15 cellular contexts compared by ENCODE assay signal in the genomic region with DNA sequence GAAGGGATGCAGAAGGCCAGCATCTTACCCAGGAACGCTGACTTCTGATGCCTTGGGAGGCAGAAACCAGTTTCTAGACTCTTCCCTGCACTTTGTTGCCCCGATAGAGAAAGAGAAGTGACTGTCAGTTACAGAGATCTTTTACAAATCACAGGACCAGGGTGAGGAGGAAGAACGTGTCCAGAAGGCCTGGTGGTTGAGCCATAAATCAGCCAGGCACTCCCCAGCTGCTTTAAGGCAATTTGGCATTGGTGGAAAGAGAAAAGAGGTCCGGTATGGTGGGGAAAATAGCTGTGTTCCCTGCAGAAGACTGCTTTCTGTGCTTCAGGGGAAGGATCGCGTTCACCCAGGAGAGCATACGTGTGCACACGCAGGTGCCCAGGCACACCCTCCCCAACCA.
"Had no signal": no experiment of that assay in that cellular context is flagged by ENCODE, and none has a peak within 500 bp of the region (broad histone marks: within the 10 kb centered on the region; RNA-seq: fewer than 3 reads in every experiment).

No MANE protein-coding gene starts in this region.

- H3K9me3 ChIP-seq: ascending aorta, esophagus squamous epithelium, stomach, thyroid gland had no signal

- H3K27ac Mint-ChIP-seq: activated CD4-positive, alpha-beta memory T cell treated with anti-CD3 and anti-CD28 coated beads, Interleukin-2, amount 10 ng/mL, durations not matched to agents 7 days and 5 days; activated naive CD8-positive, alpha-beta T cell treated with anti-CD3 and anti-CD28 coated beads, Interleukin-2, amount 10 ng/mL, durations not matched to agents 7 days and 5 days; activated T-cell treated with anti-CD3 and anti-CD28 coated beads, Interleukin-2, amount 50 U/mL, for 72 hours had no signal

- H3K27ac ChIP-seq: esophagus squamous epithelium, stomach, thyroid gland had no signal

- H3K4me3 Mint-ChIP-seq: activated CD4-positive, alpha-beta memory T cell treated with anti-CD3 and anti-CD28 coated beads, Interleukin-2, amount 10 ng/mL, durations not matched to agents 7 days and 5 days; activated naive CD8-positive, alpha-beta T cell treated with anti-CD3 and anti-CD28 coated beads, Interleukin-2, amount 10 ng/mL, durations not matched to agents 7 days and 5 days; activated T-cell treated with anti-CD3 and anti-CD28 coated beads, Interleukin-2, amount 50 U/mL, for 72 hours; neural crest cell had no signal

- H3K4me3 ChIP-seq: ascending aorta, esophagus squamous epithelium, stomach, thyroid gland had no signal

- DNase-seq: activated CD4-positive, alpha-beta memory T cell treated with anti-CD3 and anti-CD28 coated beads, Interleukin-2, amount 10 ng/mL, durations not matched to agents 7 days and 5 days; activated CD4-positive, alpha-beta T cell treated with anti-CD3 and anti-CD28 coated beads for 1 hour; activated naive CD8-positive, alpha-beta T cell treated with anti-CD3 and anti-CD28 coated beads, Interleukin-2, amount 10 ng/mL, durations not matched to agents 7 days and 5 days; activated T-cell treated with anti-CD3 and anti-CD28 coated beads, Interleukin-2, amount 50 U/mL, for 72 hours; esophagus squamous epithelium; foreskin fibroblast; glutamatergic neuron; left colon; stimulated activated CD4-positive, alpha-beta T cell treated with anti-CD3 and anti-CD28 coated beads, Interleukin-4, amount 100 ng/mL, for 1 hour; stimulated activated CD8-positive, alpha-beta memory T cell treated with anti-CD3 and anti-CD28 coated beads, Interleukin-4, amount 100 ng/mL, for 48 hours; stomach; thyroid gland had no signal

- FAIRE-seq: urothelium cell line had no signal

- ATAC-seq: activated T-cell treated with anti-CD3 and anti-CD28 coated beads, Interleukin-2, amount 50 U/mL, for 72 hours; left colon had no signal

- H3K9me3 Mint-ChIP-seq: activated CD4-positive, alpha-beta memory T cell treated with anti-CD3 and anti-CD28 coated beads, Interleukin-2, amount 10 ng/mL, durations not matched to agents 7 days and 5 days; activated naive CD8-positive, alpha-beta T cell treated with anti-CD3 and anti-CD28 coated beads, Interleukin-2, amount 10 ng/mL, durations not matched to agents 7 days and 5 days; activated T-cell treated with anti-CD3 and anti-CD28 coated beads, Interleukin-2, amount 50 U/mL, for 72 hours; neural crest cell had no signal

- H3K4me1 ChIP-seq: ascending aorta, esophagus squamous epithelium, stomach, thyroid gland had no signal

- H3K27me3 ChIP-seq: ascending aorta, thyroid gland had no signal

- H3K27me3 Mint-ChIP-seq: activated CD4-positive, alpha-beta memory T cell treated with anti-CD3 and anti-CD28 coated beads, Interleukin-2, amount 10 ng/mL, durations not matched to agents 7 days and 5 days had no signal

- H3K36me3 ChIP-seq: ascending aorta, esophagus squamous epithelium, stomach, thyroid gland had no signal
